ENCODE assay signal across 10 cellular contexts in genomic region chr3:49454457-49454856, GRCh38. TPM values are rescaled to one million over a fixed set of nuclear protein-coding genes. Genes with fewer than 3 reads are reported as not detected.
DNase-seq lines count a peak whose midpoint lies in the region; ATAC-seq lines count a peak whose summit lies in the region.
"Had no signal": no experiment of that assay in that cellular context is flagged by ENCODE, and none has a peak within 500 bp of the region (broad histone marks: within the 10 kb centered on the region; RNA-seq: fewer than 3 reads in every experiment).

No MANE protein-coding gene starts in this region.

- no peaks in the 10 kb centered on the region for H3K36me3 Mint-ChIP-seq in stimulated activated naive B cell treated with anti-CD40 and anti-IgM and Interleukin-4, amounts not matched to agents 10 μg/mL and 1 μg/mL and 100 μg/mL, for 72 hours

- H3K9me3 Mint-ChIP-seq in stimulated activated naive B cell treated with anti-CD40 and anti-IgM and Interleukin-4, amounts not matched to agents 10 μg/mL and 1 μg/mL and 100 μg/mL, for 72 hours = no peaks in the 10 kb centered on the region

- ATAC-seq in left cardiac atrium = peak; percentile 62 to 68
- ATAC-seq in stimulated activated naive B cell treated with anti-CD40 and anti-IgM and Interleukin-4, amounts not matched to agents 10 μg/mL and 1 μg/mL and 100 μg/mL, for 72 hours (replicated peaks) = peak; percentile 74
- no peak for ATAC-seq in HG02852 (IDR thresholded peaks at IDR 0.05; ENCODE audit: unreplicated experiment)
- no peak for ATAC-seq in GM18511 (IDR thresholded peaks at IDR 0.05; ENCODE audit: unreplicated experiment)

- no peak overlapping the region for H3K4me3 Mint-ChIP-seq in stimulated activated naive B cell treated with anti-CD40 and anti-IgM and Interleukin-4, amounts not matched to agents 10 μg/mL and 1 μg/mL and 100 μg/mL, for 72 hours

- DNase-seq in NK-92 treated with Interleukin-12 subunit alpha and Interleukin-12 subunit beta, amount 100 ng/mL, for 24 hours (lab: John Stamatoyannopoulos, UW) = peak; percentile 5
- no peak for DNase-seq in NK-92 (lab: John Stamatoyannopoulos, UW; ENCODE audit: unreplicated experiment)
- DNase-seq in RPMI8226 = peak; percentile 49
- DNase-seq in left cardiac atrium = no peak
- DNase-seq in stimulated activated naive B cell treated with anti-CD40 and anti-IgM and Interleukin-4, amounts not matched to agents 10 μg/mL and 1 μg/mL and 100 μg/mL, for 72 hours = no peak
- no peak for DNase-seq in NCI-H1092 (lab: John Stamatoyannopoulos, UW)
- DNase-seq: hippocampal formation, NCI-H510A had no signal

- H3K27ac Mint-ChIP-seq in stimulated activated naive B cell treated with anti-CD40 and anti-IgM and Interleukin-4, amounts not matched to agents 10 μg/mL and 1 μg/mL and 100 μg/mL, for 72 hours = no peak overlapping the region

- H3K4me1 Mint-ChIP-seq in stimulated activated naive B cell treated with anti-CD40 and anti-IgM and Interleukin-4, amounts not matched to agents 10 μg/mL and 1 μg/mL and 100 μg/mL, for 72 hours = peaks cover 0 to 4% of the 10 kb centered on the region in 2 donors

- intact Hi-C loops in left cardiac atrium (cut with DNase I) = no loop called here

- no peaks in the 10 kb centered on the region for H3K27me3 Mint-ChIP-seq in stimulated activated naive B cell treated with anti-CD40 and anti-IgM and Interleukin-4, amounts not matched to agents 10 μg/mL and 1 μg/mL and 100 μg/mL, for 72 hours

RNA-seq across cellular contexts. Expression of gene DAG1, which starts 15.6 kb away (rescaled TPM):
- total RNA-seq in left cardiac atrium = 100 to 1,000 TPM in 1 of 2 donors, 10 to 100 TPM in 1; 91.4 to 100 TPM

RNA-seq across cellular contexts. Expression of gene NICN1, which starts 25.3 kb away (rescaled TPM):
- total RNA-seq in left cardiac atrium = 10 to 100 TPM; 12.0 to 17.2 TPM

RNA-seq across cellular contexts. Expression of gene AMT, which starts 32.2 kb away (rescaled TPM):
- total RNA-seq in left cardiac atrium = 10 to 100 TPM; 13.9 to 14.9 TPM

RNA-seq across cellular contexts. Expression of gene TCTA, which starts 42.2 kb away (rescaled TPM):
- 10 to 100 TPM; 15.2 to 19.1 TPM for total RNA-seq in left cardiac atrium

RNA-seq across cellular contexts. Expression of gene RHOA, which starts 42.7 kb away (rescaled TPM):
- 100 to 1,000 TPM; 311 to 334 TPM for total RNA-seq in left cardiac atrium

Comparison
In these comparisons a context has a peak if more than half of its experiments do, and no peak if none do; other contexts are left out.
1. DNase-seq: peak in NK-92 treated with Interleukin-12 subunit alpha and Interleukin-12 subunit beta, amount 100 ng/mL, for 24 hours (single experiment) and RPMI8226 (single experiment); none in NK-92 (single experiment), left cardiac atrium (single experiment), stimulated activated naive B cell treated with anti-CD40 and anti-IgM and Interleukin-4, amounts not matched to agents 10 μg/mL and 1 μg/mL and 100 μg/mL, for 72 hours (single experiment) and NCI-H1092 (single experiment).
2. ATAC-seq: peak in left cardiac atrium (2 of 2) and stimulated activated naive B cell treated with anti-CD40 and anti-IgM and Interleukin-4, amounts not matched to agents 10 μg/mL and 1 μg/mL and 100 μg/mL, for 72 hours (2 of 2); none in HG02852 (single experiment) and GM18511 (single experiment).